In the genomic region with DNA sequence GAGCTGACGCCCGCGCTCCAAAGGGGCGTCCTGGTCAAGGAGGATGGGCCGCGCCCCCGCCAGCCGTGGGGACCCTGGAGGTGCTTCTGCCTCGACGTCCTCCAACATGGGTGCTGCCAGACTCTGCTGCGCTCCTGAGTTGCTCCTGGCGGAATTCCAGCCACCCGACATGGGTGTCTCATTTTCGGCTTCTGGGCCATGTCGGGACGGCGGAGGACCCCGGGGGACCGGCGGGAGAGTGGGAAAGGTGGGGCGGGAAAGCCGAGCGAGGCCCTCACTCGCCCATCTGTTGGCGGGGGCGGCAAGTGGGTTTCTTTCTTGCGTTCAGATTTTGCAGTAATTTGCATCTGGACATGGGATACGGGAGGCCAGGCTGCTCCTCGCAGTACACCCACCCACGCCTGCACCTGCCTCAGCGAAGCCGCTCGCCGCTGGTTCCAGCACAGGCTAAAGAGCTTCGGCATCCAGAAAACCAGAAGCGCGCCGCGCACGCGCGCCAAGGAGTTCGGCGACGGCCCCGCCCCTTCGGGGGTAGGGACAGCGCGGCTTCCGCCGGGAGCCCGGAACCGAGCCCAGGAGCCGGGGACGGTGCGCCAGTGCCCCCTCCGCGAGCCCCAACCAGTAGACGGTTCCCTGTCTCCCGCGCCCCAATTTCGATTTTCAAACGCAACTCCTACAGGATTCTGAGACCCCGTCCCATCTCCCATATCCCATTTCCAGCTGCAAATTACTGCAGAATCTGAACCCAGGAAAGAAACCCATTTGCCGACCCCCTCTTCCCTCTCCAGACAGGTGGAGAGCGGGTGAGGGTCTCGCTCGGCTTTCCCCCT, we compare ENCODE assay signal across 8 cellular contexts. TPM values are rescaled to one million over a fixed set of nuclear protein-coding genes. Genes with fewer than 3 reads are reported as not detected.
A peak's percentile ranks its signal among the peaks of the same experiment; 100 is the strongest.
DNase-seq lines count a peak whose midpoint lies in the region; ATAC-seq and TF ChIP-seq lines count a peak whose summit lies in the region.

A gene (plus strand): TSS at position 563 of the 830 bp plus-strand sequence. CDS start 320 bp downstream, outside the sequence.

- H3K4me3 ChIP-seq in KMS-11 (IDR thresholded peaks at IDR 0.05; ENCODE audit: insufficient read depth, low read depth, low read length): no peak within 1 kb of the TSS
- peak within 1 kb of the TSS; percentile 69 to 87 (median 78) for H3K4me3 ChIP-seq in Peyer's patch

- H3K9ac ChIP-seq in KMS-11: peak within 1 kb of the TSS; percentile 29; the same call in 1 of the 2 replicates

- H3K4me1 ChIP-seq in KMS-11 (ENCODE audit: low read depth, poor library complexity, severe bottlenecking): peaks cover 31% of the 10 kb centered on the region
- H3K4me1 ChIP-seq in Peyer's patch: peaks cover 0 to 28% (median 6%) of the 10 kb centered on the region in 4 donors

- H3K27me3 Mint-ChIP-seq in naive thymus-derived CD8-positive, alpha-beta T cell: no peaks in the 10 kb centered on the region
- H3K27me3 Mint-ChIP-seq in stimulated activated naive B cell treated with anti-CD40 and anti-IgM and Interleukin-4, amounts not matched to agents 10 μg/mL and 1 μg/mL and 100 μg/mL, for 72 hours: peaks cover 5 to 9% of the 10 kb centered on the region in 2 donors

- H3K9me3 ChIP-seq in Peyer's patch: no peaks in the 10 kb centered on the region

- POLR2A ChIA-PET in naive thymus-derived CD8-positive, alpha-beta T cell (lab: Charles Lee): interaction anchor here (0.6 to 3.5 kb wide), 18 partner anchors 12 to 296 kb away, joined by 3 to 26 read pairs (median 6); a partner anchor contains a TSS

- no peaks in the 10 kb centered on the region for H3K9me3 Mint-ChIP-seq in naive thymus-derived CD8-positive, alpha-beta T cell
- H3K9me3 Mint-ChIP-seq in stimulated activated naive B cell treated with anti-CD40 and anti-IgM and Interleukin-4, amounts not matched to agents 10 μg/mL and 1 μg/mL and 100 μg/mL, for 72 hours: peaks cover 0 to 2% of the 10 kb centered on the region in 2 donors

- H3K4me1 Mint-ChIP-seq in naive thymus-derived CD8-positive, alpha-beta T cell: peaks cover 20 to 39% (median 34%) of the 10 kb centered on the region in 4 donors
- H3K4me1 Mint-ChIP-seq in stimulated activated naive B cell treated with anti-CD40 and anti-IgM and Interleukin-4, amounts not matched to agents 10 μg/mL and 1 μg/mL and 100 μg/mL, for 72 hours: peaks cover 23 to 40% of the 10 kb centered on the region in 2 donors

- peaks cover 3% of the 10 kb centered on the region; the same call in 1 of the 2 replicates for H3K27me3 ChIP-seq in KMS-11 (ENCODE audit: insufficient read depth, low read depth)
- H3K27me3 ChIP-seq in Peyer's patch: no peaks in the 10 kb centered on the region

- peak within 1 kb of the TSS; percentile 55 to 96 (median 92) for H3K27ac Mint-ChIP-seq in naive thymus-derived CD8-positive, alpha-beta T cell
- peak within 1 kb of the TSS; percentile 85 for H3K27ac Mint-ChIP-seq in stimulated activated naive B cell treated with anti-CD40 and anti-IgM and Interleukin-4, amounts not matched to agents 10 μg/mL and 1 μg/mL and 100 μg/mL, for 72 hours

- H3K36me3 Mint-ChIP-seq in naive thymus-derived CD8-positive, alpha-beta T cell: peaks cover 0 to 9% (median 0%) of the 10 kb centered on the region in 3 donors
- H3K36me3 Mint-ChIP-seq in stimulated activated naive B cell treated with anti-CD40 and anti-IgM and Interleukin-4, amounts not matched to agents 10 μg/mL and 1 μg/mL and 100 μg/mL, for 72 hours: peaks cover 10 to 15% of the 10 kb centered on the region in 2 donors

- peak; percentile 69 for ATAC-seq in GM21723 (IDR thresholded peaks at IDR 0.05; ENCODE audit: unreplicated experiment)
- peak; percentile 79 to 81 for ATAC-seq in naive thymus-derived CD8-positive, alpha-beta T cell
- peak; percentile 77 to 83 for ATAC-seq in stimulated activated naive B cell treated with anti-CD40 and anti-IgM and Interleukin-4, amounts not matched to agents 10 μg/mL and 1 μg/mL and 100 μg/mL, for 72 hours (replicated peaks)

- peak within 1 kb of the TSS; percentile 99 for H3K4me2 ChIP-seq in KMS-11

- DNase-seq in DMS153 (lab: John Stamatoyannopoulos, UW) (peak; percentile 76), Peyer's patch (peak; percentile 85 to 96 (median 95)), fibroblast of gingiva (ENCODE audit: low read depth) (peak; percentile 72)
- peak; percentile 97 for DNase-seq in activated T-cell treated with anti-CD3 and anti-CD28 coated beads, Interleukin-2, amount 50 U/mL, for 48 hours
- DNase-seq in naive thymus-derived CD8-positive, alpha-beta T cell: peak; percentile 79 to 93 (median 88)
- peak; percentile 90 for DNase-seq in stimulated activated naive B cell treated with anti-CD40 and anti-IgM and Interleukin-4, amounts not matched to agents 10 μg/mL and 1 μg/mL and 100 μg/mL, for 72 hours

- H3K36me3 ChIP-seq in KMS-11 (ENCODE audit: insufficient read depth) (no peaks in the 10 kb centered on the region), Peyer's patch (no peaks in the 10 kb centered on the region)

- peak within 1 kb of the TSS; percentile 94 for H2AFZ ChIP-seq in KMS-11 (ENCODE audit: low read depth)

- H3K79me2 ChIP-seq in KMS-11 (ENCODE audit: insufficient read depth, low read depth): peaks cover 5% of the 10 kb centered on the region; the same call in 1 of the 2 replicates

- peak; percentile 85 to 88 for TF ChIP-seq POLR2A in Peyer's patch (IDR thresholded peaks at IDR 0.05)

- H3K27ac ChIP-seq in KMS-11 (no peak within 1 kb of the TSS), Peyer's patch (peak within 1 kb of the TSS; percentile 81 to 87 (median 84))

- TF ChIP-seq CTCF in KMS-11 (conservative IDR thresholded peaks at IDR 0.05; ENCODE audit: low read depth, low read length) (no peak), Peyer's patch (IDR thresholded peaks at IDR 0.05) (peak in 1 of 6 experiments; percentile 4)

- H4K20me1 ChIP-seq in KMS-11 (ENCODE audit: insufficient read depth): no peaks in the 10 kb centered on the region

- peak within 1 kb of the TSS; percentile 82 to 93 (median 88) for H3K4me3 Mint-ChIP-seq in naive thymus-derived CD8-positive, alpha-beta T cell
- H3K4me3 Mint-ChIP-seq in stimulated activated naive B cell treated with anti-CD40 and anti-IgM and Interleukin-4, amounts not matched to agents 10 μg/mL and 1 μg/mL and 100 μg/mL, for 72 hours: peak within 1 kb of the TSS; percentile 85 to 92

RNA-seq across cellular contexts. Expression of the gene that starts here (rescaled TPM):
- total RNA-seq in Peyer's patch: 10 to 100 TPM in 3 of 4 donors, 1 to 10 TPM in 1; 4.1 to 27.0 (median 24.1) TPM
- 10 to 100 TPM; 15.6 to 16.7 TPM for total RNA-seq in naive thymus-derived CD8-positive, alpha-beta T cell
- polyA plus RNA-seq in naive thymus-derived CD8-positive, alpha-beta T cell: 1 to 10 TPM; 2.7 to 3.3 (median 2.9) TPM
